Comparison of ENCODE assay signal across 8 cellular contexts in genomic region chr1:55277377-55278130, GRCh38.
DNase-seq lines count a peak whose midpoint lies in the region; ATAC-seq, FAIRE-seq and TF ChIP-seq lines count a peak whose summit lies in the region.

No MANE protein-coding gene starts in this region.

- H3K27me3 Mint-ChIP-seq in chondrocyte (ENCODE audit: low read depth) = peaks cover under 1% of the 10 kb centered on the region

- H3K36me3 ChIP-seq in HepG2 (replicated peaks in 1 of 2; ENCODE audit: control insufficient read depth in 1 of 2, insufficient read depth in 2 of 2, low read length in 2 of 2) = no peaks in the 10 kb centered on the region

- H3K4me2 ChIP-seq in HepG2 (ENCODE audit: low read depth, low read length) = peak overlapping the region; percentile 77

- no peaks in the 10 kb centered on the region for H3K27me3 ChIP-seq in HepG2 (ENCODE audit: control insufficient read depth in 1 of 2, insufficient read depth in 2 of 2, low read length in 2 of 2)

- TF ChIP-seq RAD21 in HepG2 (CRISPR knock-in tag; IDR thresholded peaks at IDR 0.05) = peak; percentile 82

- 2% methylated on average over 12 of the region's 15 CpGs for WGBS in HepG2 (ENCODE audit: low lambda C conversion rate)

- no peak overlapping the region for H3K4me3 Mint-ChIP-seq in chondrocyte (ENCODE audit: unreplicated experiment)

- no TSS peak for BruUV-seq in HepG2 (replicated peaks; lab: Mats Ljungman, UMichigan)

- POLR2A ChIA-PET in HepG2 (lab: Yijun Ruan, JAX) = no interaction called here

- in situ Hi-C loops in HepG2 (cut with HindIII; ENCODE audit: extremely low pct_ligation_motif_present, low pct_unique_long_range_greater_than_20kb) = loop anchor here (5.0 kb wide), 1 partner anchor 135 kb away; no protein-coding TSS in a partner anchor

- no peaks in the 10 kb centered on the region for H3K36me3 Mint-ChIP-seq in chondrocyte (ENCODE audit: low read depth)

- H3K9me3 ChIP-seq in HepG2 (ENCODE audit: low read length) = no peaks in the 10 kb centered on the region

- DNase-seq in AG09309 (ENCODE audit: low read depth) (no peak), NCI-H2227 treated with DMSO at 0.1 percent for 48 hours (lab: John Stamatoyannopoulos, UW) (peak; percentile 44), chondrocyte (ENCODE audit: low spot score) (no peak), HepG2 (ENCODE audit: low spot score) (peak; percentile 72)
- DNase-seq in activated CD4-positive, alpha-beta T cell treated with anti-CD3 and anti-CD28 coated beads for 1 hour = peak; percentile 71
- peak; percentile 69 to 85 (median 70) for DNase-seq in stimulated activated CD4-positive, alpha-beta T cell treated with anti-CD3 and anti-CD28 coated beads, TNF-alpha, amount 100 ng/mL, for 24 hours (ENCODE audit: low read depth in 3 of 3)

- peak; percentile 87 for TF ChIP-seq CTCF in AG09309 (IDR thresholded peaks at IDR 0.05; ENCODE audit: control insufficient read depth, insufficient read depth, low read depth, low read length, missing control alignments)
- peak; percentile 88 for TF ChIP-seq CTCF in chondrocyte (IDR thresholded peaks at IDR 0.05)
- TF ChIP-seq CTCF in HepG2 (CRISPR knock-in tag; IDR thresholded peaks at IDR 0.05) = peak; percentile 96

- H3K27ac ChIP-seq in HepG2 (ENCODE audit: extremely low read length, insufficient read depth, low read length) = no peak overlapping the region

- peak; percentile 95 for FAIRE-seq in HepG2 (lab: Jason Lieb, UNC)

- H3K4me1 ChIP-seq in HepG2 (ENCODE audit: insufficient read depth, low read length) = peaks cover 41% of the 10 kb centered on the region

- intact Hi-C loops in HepG2 (cut with micrococcal nuclease; ENCODE audit: unreplicated experiment) = loop anchor here (1.0 to 10.0 kb wide), 3 partner anchors 63 to 203 kb away; partner anchors contain the start of gene USP24

- TF ChIP-seq POLR2A in HepG2 (IDR thresholded peaks at IDR 0.05; ENCODE audit: insufficient read depth in 1 of 2, low read depth in 2 of 2, low read length in 2 of 2) = no peak

- no peaks in the 10 kb centered on the region for H3K79me2 ChIP-seq in HepG2 (ENCODE audit: insufficient read depth, low read length)

- TF ChIP-seq EP300 in HepG2 (IDR thresholded peaks at IDR 0.05; ENCODE audit: low read depth in 2 of 2, low read length in 2 of 2) (no peak), HepG2 (CRISPR knock-in tag; IDR thresholded peaks at IDR 0.05; ENCODE audit: borderline replicate concordance) (no peak)

- no peak overlapping the region for H3K4me3 ChIP-seq in AG09309 (ENCODE audit: control insufficient read depth, low read depth, low read length)
- H3K4me3 ChIP-seq in HepG2 (replicated peaks in 1 of 3; ENCODE audit: insufficient read depth in 1 of 3, low read depth in 2 of 3, low read length in 3 of 3) = peak overlapping the region in 1 of 3 experiments; percentile 54; a peak in 2 of 6 replicates

- CTCF ChIA-PET in HepG2 (lab: Yijun Ruan, JAX; ENCODE audit: low intra/inter-chr PET ratio, low total read pairs) = interaction anchor here (1.2 to 3.4 kb wide), 3 partner anchors 134 to 206 kb away, joined by 4 to 46 read pairs (median 5); no protein-coding TSS in a partner anchor

- H3K9me3 Mint-ChIP-seq in chondrocyte (ENCODE audit: low read depth) = no peaks in the 10 kb centered on the region

- ATAC-seq in GM18870 (IDR thresholded peaks at IDR 0.05; ENCODE audit: unreplicated experiment) (peak; percentile 74), HG03175 (IDR thresholded peaks at IDR 0.05; ENCODE audit: unreplicated experiment) (peak; percentile 86), HepG2 (peak; percentile 96)

- H4K20me1 ChIP-seq in HepG2 (ENCODE audit: insufficient read depth, low read length) = no peaks in the 10 kb centered on the region

- H3K4me1 Mint-ChIP-seq in chondrocyte (ENCODE audit: low read depth) = peaks cover 40% of the 10 kb centered on the region

- H3K27ac Mint-ChIP-seq in chondrocyte (ENCODE audit: unreplicated experiment) = peak overlapping the region; percentile 53

- H2AFZ ChIP-seq in HepG2 (ENCODE audit: low read length) = no peak overlapping the region

- peak overlapping the region; percentile 42 for H3K9ac ChIP-seq in HepG2 (ENCODE audit: insufficient read depth, low read depth, low read length)

TF ChIP-seq in HepG2, 621 proteins besides CTCF, POLR2A, EP300 and RAD21 (continues in another document):
- TF ChIP-seq ZSCAN31 (CRISPR knock-in tag; IDR thresholded peaks at IDR 0.05; ENCODE audit: low read depth) = 0 out of 2 replicates have a peak, but pooled peaks have one; percentile 49
- 0 out of 4 replicates have a peak, but pooled peaks of 1 of the 2 experiments have one; percentile 17 for TF ChIP-seq NR2F1 (CRISPR knock-in tag; IDR thresholded peaks at IDR 0.05)
- TF ChIP-seq NFE2L2 (IDR thresholded peaks at IDR 0.05; ENCODE audit: low read length) = no peak
- TF ChIP-seq ARHGAP35 (CRISPR knock-in tag; IDR thresholded peaks at IDR 0.05; ENCODE audit: borderline replicate concordance) = 0 out of 2 replicates have a peak, but pooled peaks have one; percentile 40
- peak; percentile 50; the same call in 1 of the 2 replicates for TF ChIP-seq ARID3A (IDR thresholded peaks at IDR 0.05; ENCODE audit: low read depth, low read length)
- 0 out of 2 replicates have a peak, but pooled peaks have one; percentile 2 for TF ChIP-seq ZBTB38 (CRISPR knock-in tag; IDR thresholded peaks at IDR 0.05)
- peak; percentile 59; the same call in 1 of the 2 replicates for TF ChIP-seq ZFX (CRISPR knock-in tag; IDR thresholded peaks at IDR 0.05; ENCODE audit: low read depth)
- no peak for TF ChIP-seq THAP7 (CRISPR knock-in tag; IDR thresholded peaks at IDR 0.05)
- TF ChIP-seq SNAPC2 (CRISPR knock-in tag; IDR thresholded peaks at IDR 0.05) = no peak
- TF ChIP-seq ZNF598 (CRISPR knock-in tag; IDR thresholded peaks at IDR 0.05; ENCODE audit: borderline replicate concordance) = peak; percentile 45; the same call in 1 of the 2 replicates
- 0 out of 2 replicates have a peak, but pooled peaks have one; percentile 19 for TF ChIP-seq ARID5B (CRISPR knock-in tag; IDR thresholded peaks at IDR 0.05)

Comparison
In these comparisons a context has a peak if more than half of its experiments do, and no peak if none do; other contexts are left out.
1. DNase-seq: peak in NCI-H2227 treated with DMSO at 0.1 percent for 48 hours (single experiment), activated CD4-positive, alpha-beta T cell treated with anti-CD3 and anti-CD28 coated beads for 1 hour (single experiment), HepG2 (single experiment) and stimulated activated CD4-positive, alpha-beta T cell treated with anti-CD3 and anti-CD28 coated beads, TNF-alpha, amount 100 ng/mL, for 24 hours (3 of 3); none in AG09309 (single experiment) and chondrocyte (single experiment).
2. Peak in every context shown above with its lines, with median percentiles within 50 percentile points of each other: CTCF ChIP-seq and ATAC-seq.